ENCODE assay signal across 1 cellular context in the genomic region with DNA sequence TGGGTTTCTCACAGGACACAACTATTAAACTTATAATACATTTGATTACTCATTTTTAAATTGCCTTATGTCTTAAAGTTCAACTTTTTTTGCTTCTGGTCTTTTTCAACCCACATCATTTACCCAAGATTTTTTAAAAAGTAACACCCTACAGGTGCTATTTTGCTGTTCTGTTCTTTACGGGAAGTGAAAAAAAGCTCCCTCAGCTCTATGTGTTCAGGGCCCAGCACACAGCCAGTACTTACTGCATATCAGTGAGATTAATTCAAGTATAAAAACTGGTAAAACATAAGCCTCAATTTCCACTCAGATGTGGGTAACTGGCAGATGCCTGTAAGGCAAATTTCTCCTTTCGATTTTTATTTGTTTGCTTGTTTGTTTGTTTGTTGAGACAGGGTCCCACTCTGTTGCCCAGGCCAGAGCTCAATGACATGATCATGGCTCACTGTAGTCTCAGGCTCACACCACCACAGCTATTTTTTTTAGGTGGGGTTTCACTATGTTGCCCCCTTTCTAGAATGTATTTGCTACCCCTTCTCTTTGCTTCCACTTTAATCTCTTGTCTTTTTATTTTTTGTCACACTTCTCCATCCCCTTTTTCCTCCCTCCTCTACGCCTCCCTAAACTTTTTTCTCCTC.
TF ChIP-seq lines count a peak whose summit lies in the region.

No MANE protein-coding gene starts in this region.

TF ChIP-seq in HEK293, 187 proteins besides CTCF, POLR2A, EP300 and RAD21:
- TF ChIP-seq, protein P1, sequence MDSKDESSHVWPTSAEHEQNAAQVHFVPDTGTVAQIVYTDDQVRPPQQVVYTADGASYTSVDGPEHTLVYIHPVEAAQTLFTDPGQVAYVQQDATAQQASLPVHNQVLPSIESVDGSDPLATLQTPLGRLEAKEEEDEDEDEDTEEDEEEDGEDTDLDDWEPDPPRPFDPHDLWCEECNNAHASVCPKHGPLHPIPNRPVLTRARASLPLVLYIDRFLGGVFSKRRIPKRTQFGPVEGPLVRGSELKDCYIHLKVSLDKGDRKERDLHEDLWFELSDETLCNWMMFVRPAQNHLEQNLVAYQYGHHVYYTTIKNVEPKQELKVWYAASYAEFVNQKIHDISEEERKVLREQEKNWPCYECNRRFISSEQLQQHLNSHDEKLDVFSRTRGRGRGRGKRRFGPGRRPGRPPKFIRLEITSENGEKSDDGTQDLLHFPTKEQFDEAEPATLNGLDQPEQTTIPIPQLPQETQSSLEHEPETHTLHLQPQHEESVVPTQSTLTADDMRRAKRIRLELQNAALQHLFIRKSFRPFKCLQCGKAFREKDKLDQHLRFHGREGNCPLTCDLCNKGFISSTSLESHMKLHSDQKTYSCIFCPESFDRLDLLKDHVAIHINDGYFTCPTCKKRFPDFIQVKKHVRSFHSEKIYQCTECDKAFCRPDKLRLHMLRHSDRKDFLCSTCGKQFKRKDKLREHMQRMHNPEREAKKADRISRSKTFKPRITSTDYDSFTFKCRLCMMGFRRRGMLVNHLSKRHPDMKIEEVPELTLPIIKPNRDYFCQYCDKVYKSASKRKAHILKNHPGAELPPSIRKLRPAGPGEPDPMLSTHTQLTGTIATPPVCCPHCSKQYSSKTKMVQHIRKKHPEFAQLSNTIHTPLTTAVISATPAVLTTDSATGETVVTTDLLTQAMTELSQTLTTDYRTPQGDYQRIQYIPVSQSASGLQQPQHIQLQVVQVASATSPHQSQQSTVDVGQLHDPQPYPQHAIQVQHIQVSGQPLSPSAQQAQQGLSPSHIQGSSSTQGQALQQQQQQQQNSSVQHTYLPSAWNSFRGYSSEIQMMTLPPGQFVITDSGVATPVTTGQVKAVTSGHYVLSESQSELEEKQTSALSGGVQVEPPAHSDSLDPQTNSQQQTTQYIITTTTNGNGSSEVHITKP (tag by site-specific recombination; IDR thresholded peaks at IDR 0.05) = peak; percentile 68
- no peak for TF ChIP-seq ZNF514 (tag by site-specific recombination; IDR thresholded peaks at IDR 0.05)
